In the genomic region with DNA sequence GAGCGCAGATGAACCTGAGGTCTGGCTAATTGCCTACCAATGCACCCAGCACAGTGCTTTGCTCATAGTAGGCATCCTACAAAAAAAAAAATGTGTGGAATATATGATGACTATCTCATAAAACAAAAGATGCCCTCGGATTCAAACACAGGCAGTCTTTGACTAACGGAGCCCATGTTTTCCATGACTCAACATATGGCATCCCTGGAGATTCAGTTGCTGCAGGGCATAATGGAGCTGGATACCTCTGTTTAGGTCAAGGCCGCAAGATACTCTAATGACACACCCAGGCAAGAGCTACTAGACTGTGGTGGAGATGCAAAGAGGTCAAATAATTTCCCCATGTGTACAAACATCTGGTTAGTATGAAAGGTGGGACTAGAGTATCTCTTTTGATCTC, we compare ENCODE assay signal across 11 cellular contexts.
"Had no signal": no experiment of that assay in that cellular context is flagged by ENCODE, and none has a peak within 500 bp of the region (broad histone marks: within the 10 kb centered on the region; RNA-seq: fewer than 3 reads in every experiment).

No MANE protein-coding gene starts in this region.

- H3K9me3 Mint-ChIP-seq: activated CD4-positive, alpha-beta T cell treated with anti-CD3 and anti-CD28 coated beads, Interleukin-2, amount 10 ng/mL, durations not matched to agents 7 days and 5 days; effector memory CD8-positive, alpha-beta T cell; stimulated activated naive CD8-positive, alpha-beta T cell treated with anti-CD3 and anti-CD28 coated beads, Interleukin-15, amount 100 ng/mL, for 72 hours; T-cell; WTC11 had no signal

- H3K27me3 Mint-ChIP-seq: activated CD4-positive, alpha-beta T cell treated with anti-CD3 and anti-CD28 coated beads, Interleukin-2, amount 10 ng/mL, durations not matched to agents 7 days and 5 days; effector memory CD8-positive, alpha-beta T cell; stimulated activated naive CD8-positive, alpha-beta T cell treated with anti-CD3 and anti-CD28 coated beads, Interleukin-15, amount 100 ng/mL, for 72 hours; T-cell had no signal

- FAIRE-seq: astrocyte, islet of Langerhans had no signal

- H3K27ac Mint-ChIP-seq: activated CD4-positive, alpha-beta T cell treated with anti-CD3 and anti-CD28 coated beads, Interleukin-2, amount 10 ng/mL, durations not matched to agents 7 days and 5 days; T-cell; WTC11 had no signal

- H3K4me1 Mint-ChIP-seq: WTC11 had no signal

- DNase-seq: activated CD4-positive, alpha-beta T cell treated with anti-CD3 and anti-CD28 coated beads, Interleukin-2, amount 10 ng/mL, durations not matched to agents 7 days and 5 days; activated CD8-positive, alpha-beta memory T cell treated with anti-CD3 and anti-CD28 coated beads for 24 hours; activated naive CD4-positive, alpha-beta T cell treated with Interleukin-2 at 50 U/mL for 16 hours; effector memory CD8-positive, alpha-beta T cell; stimulated activated CD4-positive, alpha-beta T cell treated with anti-CD3 and anti-CD28 coated beads, Interleukin-12 subunit alpha, Interleukin-12 subunit beta, amount 100 ng/mL, for 4 hours; stimulated activated CD4-positive, alpha-beta T cell treated with anti-CD3 and anti-CD28 coated beads, Interleukin-2, amount 100 ng/mL, for 48 hours; stimulated activated naive CD8-positive, alpha-beta T cell treated with anti-CD3 and anti-CD28 coated beads, Interleukin-15, amount 100 ng/mL, for 72 hours; T-cell had no signal

- H3K36me3 Mint-ChIP-seq: WTC11 had no signal

- H3K4me3 Mint-ChIP-seq: activated CD4-positive, alpha-beta T cell treated with anti-CD3 and anti-CD28 coated beads, Interleukin-2, amount 10 ng/mL, durations not matched to agents 7 days and 5 days; effector memory CD8-positive, alpha-beta T cell; stimulated activated naive CD8-positive, alpha-beta T cell treated with anti-CD3 and anti-CD28 coated beads, Interleukin-15, amount 100 ng/mL, for 72 hours; T-cell; WTC11 had no signal
